ENCODE assay signal across 1 cellular context in the genomic region with DNA sequence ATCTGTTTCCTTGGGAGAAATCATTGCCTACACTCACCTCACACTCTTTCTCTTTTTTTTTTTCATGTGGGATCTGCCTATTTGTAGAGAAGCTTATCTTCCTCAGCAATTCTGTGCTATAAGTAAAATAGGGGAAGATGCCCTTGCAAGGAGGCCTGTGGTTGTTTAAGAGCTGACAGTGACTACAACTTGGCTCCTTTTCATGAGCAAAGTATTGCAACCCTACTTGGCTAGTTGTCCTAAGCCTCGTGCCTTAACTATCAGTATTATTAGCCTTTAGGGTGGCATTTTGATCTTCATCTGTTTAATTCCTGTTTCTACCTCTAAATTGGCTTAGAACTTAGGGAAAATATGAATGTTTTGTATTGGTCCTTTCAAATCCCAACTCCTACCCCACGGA.
TF ChIP-seq lines count a peak whose summit lies in the region.

No MANE protein-coding gene starts in this region.

TF ChIP-seq in WTC11, 78 proteins besides CTCF, POLR2A, EP300 and RAD21 (continued from another document):
- TF ChIP-seq, protein P1, sequence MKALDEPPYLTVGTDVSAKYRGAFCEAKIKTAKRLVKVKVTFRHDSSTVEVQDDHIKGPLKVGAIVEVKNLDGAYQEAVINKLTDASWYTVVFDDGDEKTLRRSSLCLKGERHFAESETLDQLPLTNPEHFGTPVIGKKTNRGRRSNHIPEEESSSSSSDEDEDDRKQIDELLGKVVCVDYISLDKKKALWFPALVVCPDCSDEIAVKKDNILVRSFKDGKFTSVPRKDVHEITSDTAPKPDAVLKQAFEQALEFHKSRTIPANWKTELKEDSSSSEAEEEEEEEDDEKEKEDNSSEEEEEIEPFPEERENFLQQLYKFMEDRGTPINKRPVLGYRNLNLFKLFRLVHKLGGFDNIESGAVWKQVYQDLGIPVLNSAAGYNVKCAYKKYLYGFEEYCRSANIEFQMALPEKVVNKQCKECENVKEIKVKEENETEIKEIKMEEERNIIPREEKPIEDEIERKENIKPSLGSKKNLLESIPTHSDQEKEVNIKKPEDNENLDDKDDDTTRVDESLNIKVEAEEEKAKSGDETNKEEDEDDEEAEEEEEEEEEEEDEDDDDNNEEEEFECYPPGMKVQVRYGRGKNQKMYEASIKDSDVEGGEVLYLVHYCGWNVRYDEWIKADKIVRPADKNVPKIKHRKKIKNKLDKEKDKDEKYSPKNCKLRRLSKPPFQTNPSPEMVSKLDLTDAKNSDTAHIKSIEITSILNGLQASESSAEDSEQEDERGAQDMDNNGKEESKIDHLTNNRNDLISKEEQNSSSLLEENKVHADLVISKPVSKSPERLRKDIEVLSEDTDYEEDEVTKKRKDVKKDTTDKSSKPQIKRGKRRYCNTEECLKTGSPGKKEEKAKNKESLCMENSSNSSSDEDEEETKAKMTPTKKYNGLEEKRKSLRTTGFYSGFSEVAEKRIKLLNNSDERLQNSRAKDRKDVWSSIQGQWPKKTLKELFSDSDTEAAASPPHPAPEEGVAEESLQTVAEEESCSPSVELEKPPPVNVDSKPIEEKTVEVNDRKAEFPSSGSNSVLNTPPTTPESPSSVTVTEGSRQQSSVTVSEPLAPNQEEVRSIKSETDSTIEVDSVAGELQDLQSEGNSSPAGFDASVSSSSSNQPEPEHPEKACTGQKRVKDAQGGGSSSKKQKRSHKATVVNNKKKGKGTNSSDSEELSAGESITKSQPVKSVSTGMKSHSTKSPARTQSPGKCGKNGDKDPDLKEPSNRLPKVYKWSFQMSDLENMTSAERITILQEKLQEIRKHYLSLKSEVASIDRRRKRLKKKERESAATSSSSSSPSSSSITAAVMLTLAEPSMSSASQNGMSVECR (CRISPR knock-in tag; IDR thresholded peaks at IDR 0.05; ENCODE audit: borderline replicate concordance), result no peak
- TF ChIP-seq ELF4 (CRISPR knock-in tag; IDR thresholded peaks at IDR 0.05; ENCODE audit: low read depth) (no peak), NR3C1 (CRISPR knock-in tag; conservative IDR thresholded peaks at IDR 0.05; ENCODE audit: low read depth) (no peak), ZNF263 (CRISPR knock-in tag; IDR thresholded peaks at IDR 0.05; ENCODE audit: low read depth) (no peak)
- TF ChIP-seq, protein P2, sequence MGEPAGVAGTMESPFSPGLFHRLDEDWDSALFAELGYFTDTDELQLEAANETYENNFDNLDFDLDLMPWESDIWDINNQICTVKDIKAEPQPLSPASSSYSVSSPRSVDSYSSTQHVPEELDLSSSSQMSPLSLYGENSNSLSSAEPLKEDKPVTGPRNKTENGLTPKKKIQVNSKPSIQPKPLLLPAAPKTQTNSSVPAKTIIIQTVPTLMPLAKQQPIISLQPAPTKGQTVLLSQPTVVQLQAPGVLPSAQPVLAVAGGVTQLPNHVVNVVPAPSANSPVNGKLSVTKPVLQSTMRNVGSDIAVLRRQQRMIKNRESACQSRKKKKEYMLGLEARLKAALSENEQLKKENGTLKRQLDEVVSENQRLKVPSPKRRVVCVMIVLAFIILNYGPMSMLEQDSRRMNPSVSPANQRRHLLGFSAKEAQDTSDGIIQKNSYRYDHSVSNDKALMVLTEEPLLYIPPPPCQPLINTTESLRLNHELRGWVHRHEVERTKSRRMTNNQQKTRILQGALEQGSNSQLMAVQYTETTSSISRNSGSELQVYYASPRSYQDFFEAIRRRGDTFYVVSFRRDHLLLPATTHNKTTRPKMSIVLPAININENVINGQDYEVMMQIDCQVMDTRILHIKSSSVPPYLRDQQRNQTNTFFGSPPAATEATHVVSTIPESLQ (CRISPR knock-in tag; IDR thresholded peaks at IDR 0.05), result no peak
- TF ChIP-seq, protein P3, sequence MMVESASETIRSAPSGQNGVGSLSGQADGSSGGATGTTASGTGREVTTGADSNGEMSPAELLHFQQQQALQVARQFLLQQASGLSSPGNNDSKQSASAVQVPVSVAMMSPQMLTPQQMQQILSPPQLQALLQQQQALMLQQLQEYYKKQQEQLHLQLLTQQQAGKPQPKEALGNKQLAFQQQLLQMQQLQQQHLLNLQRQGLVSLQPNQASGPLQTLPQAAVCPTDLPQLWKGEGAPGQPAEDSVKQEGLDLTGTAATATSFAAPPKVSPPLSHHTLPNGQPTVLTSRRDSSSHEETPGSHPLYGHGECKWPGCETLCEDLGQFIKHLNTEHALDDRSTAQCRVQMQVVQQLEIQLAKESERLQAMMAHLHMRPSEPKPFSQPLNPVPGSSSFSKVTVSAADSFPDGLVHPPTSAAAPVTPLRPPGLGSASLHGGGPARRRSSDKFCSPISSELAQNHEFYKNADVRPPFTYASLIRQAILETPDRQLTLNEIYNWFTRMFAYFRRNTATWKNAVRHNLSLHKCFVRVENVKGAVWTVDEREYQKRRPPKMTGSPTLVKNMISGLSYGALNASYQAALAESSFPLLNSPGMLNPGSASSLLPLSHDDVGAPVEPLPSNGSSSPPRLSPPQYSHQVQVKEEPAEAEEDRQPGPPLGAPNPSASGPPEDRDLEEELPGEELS (CRISPR knock-in tag; IDR thresholded peaks at IDR 0.05), result no peak
